ENCODE assay signal across 1 cellular context in genomic region chr12:113098428-113099028, GRCh38.
TF ChIP-seq lines count a peak whose summit lies in the region.

No MANE protein-coding gene starts in this region.

TF ChIP-seq in HepG2, 621 proteins besides CTCF, POLR2A, EP300 and RAD21 (continued from another document and continues in another):
- TF ChIP-seq POGZ (CRISPR knock-in tag; IDR thresholded peaks at IDR 0.05) (peak; percentile 56; the same call in 1 of the 2 replicates), KIAA2018 (CRISPR knock-in tag; IDR thresholded peaks at IDR 0.05; ENCODE audit: borderline replicate concordance) (no peak), ZSCAN25 (CRISPR knock-in tag; IDR thresholded peaks at IDR 0.05) (no peak), STAT5B (CRISPR knock-in tag; IDR thresholded peaks at IDR 0.05) (no peak), FOXK1 (CRISPR knock-in tag; IDR thresholded peaks at IDR 0.05; ENCODE audit: borderline replicate concordance, low read depth) (peak; percentile 38; the same call in 1 of the 2 replicates), HNRNPUL1 (IDR thresholded peaks at IDR 0.05; ENCODE audit: low read depth, low read length) (no peak), ZNF329 (CRISPR knock-in tag; IDR thresholded peaks at IDR 0.05; ENCODE audit: low read depth) (no peak), ZBTB10 (CRISPR knock-in tag; IDR thresholded peaks at IDR 0.05; ENCODE audit: borderline replicate concordance) (no peak), ZNF317 (CRISPR knock-in tag; IDR thresholded peaks at IDR 0.05) (0 out of 2 replicates have a peak, but pooled peaks have one; percentile 19), DZIP1 (CRISPR knock-in tag; IDR thresholded peaks at IDR 0.05) (no peak), MAF1 (CRISPR knock-in tag; IDR thresholded peaks at IDR 0.05; ENCODE audit: borderline replicate concordance) (no peak), KAT8 (CRISPR knock-in tag; IDR thresholded peaks at IDR 0.05) (no peak), POLR2AphosphoS2 (IDR thresholded peaks at IDR 0.05; ENCODE audit: low read depth, low read length) (no peak), TEAD3 (CRISPR knock-in tag; optimal IDR thresholded peaks at IDR 0.05; ENCODE audit: borderline replicate concordance) (no peak), ZNF282 (IDR thresholded peaks at IDR 0.05; ENCODE audit: partially characterized antibody) (no peak), ZNF543 (CRISPR knock-in tag; IDR thresholded peaks at IDR 0.05) (no peak), RARA (CRISPR knock-in tag; IDR thresholded peaks at IDR 0.05) (no peak), CEBPZ (IDR thresholded peaks at IDR 0.05; ENCODE audit: low read length) (no peak), ZNF17 (CRISPR knock-in tag; IDR thresholded peaks at IDR 0.05) (no peak), SIX4 (CRISPR knock-in tag; IDR thresholded peaks at IDR 0.05) (no peak), TAF15 (IDR thresholded peaks at IDR 0.05; ENCODE audit: low read depth, low read length, poor library complexity, severe bottlenecking) (no peak), TEF (CRISPR knock-in tag; IDR thresholded peaks at IDR 0.05) (no peak), ZSCAN30 (CRISPR knock-in tag; IDR thresholded peaks at IDR 0.05) (no peak), MZF1 (CRISPR knock-in tag; IDR thresholded peaks at IDR 0.05; ENCODE audit: borderline replicate concordance) (no peak), PRDM15 (CRISPR knock-in tag; IDR thresholded peaks at IDR 0.05) (no peak), TEAD2 (CRISPR knock-in tag; IDR thresholded peaks at IDR 0.05) (no peak), TMF1 (CRISPR knock-in tag; IDR thresholded peaks at IDR 0.05; ENCODE audit: low read depth) (no peak), ZNF251 (CRISPR knock-in tag; IDR thresholded peaks at IDR 0.05) (no peak), ZNF615 (CRISPR knock-in tag; IDR thresholded peaks at IDR 0.05; ENCODE audit: borderline replicate concordance) (no peak), ZNF33B (CRISPR knock-in tag; IDR thresholded peaks at IDR 0.05) (no peak), KDM5A (IDR thresholded peaks at IDR 0.05; ENCODE audit: borderline replicate concordance, low read length) (no peak)
